Comparison of ENCODE assay signal across 11 cellular contexts in genomic region chr6:2020909-2021308, GRCh38.
DNase-seq lines count a peak whose midpoint lies in the region; ATAC-seq and TF ChIP-seq lines count a peak whose summit lies in the region.
"Had no signal": no experiment of that assay in that cellular context is flagged by ENCODE, and none has a peak within 500 bp of the region (broad histone marks: within the 10 kb centered on the region; RNA-seq: fewer than 3 reads in every experiment).

No MANE protein-coding gene starts in this region.

- intact Hi-C loops in PC-3 (cut with micrococcal nuclease) = no loop called here

- peak; percentile 11 for DNase-seq in CD1c-positive myeloid dendritic cell (ENCODE audit: extremely low spot score)
- DNase-seq in PC-3 = peak; percentile 42
- DNase-seq in foreskin keratinocyte = peak; percentile 72 to 86
- no peak for DNase-seq in immature natural killer cell
- no peak for DNase-seq in endothelial cell (ENCODE audit: low spot score)
- DNase-seq in mesenteric fat pad (ENCODE audit: low spot score) = no peak
- no peak for DNase-seq in HAP-1 (ENCODE audit: low spot score in 2 of 2)
- DNase-seq: activated naive CD4-positive, alpha-beta T cell; T-helper 2 cell had no signal

- no peak overlapping the region for H3K9ac ChIP-seq in PC-3 (ENCODE audit: low read length)

- H3K36me3 Mint-ChIP-seq in immature natural killer cell (peaks cover 0 to 4% (median 0%) of the 10 kb centered on the region in 3 donors), endothelial cell (ENCODE audit: low read depth, unreplicated experiment) (no peaks in the 10 kb centered on the region)

- BruUV-seq in PC-3 (replicated peaks; lab: Mats Ljungman, UMichigan) = no TSS peak

- H3K27me3 Mint-ChIP-seq in immature natural killer cell (ENCODE audit: low read depth in 3 of 3) = peaks cover 0 to 4% (median 0%) of the 10 kb centered on the region in 3 donors
- H3K27me3 Mint-ChIP-seq in endothelial cell (ENCODE audit: unreplicated experiment) = no peaks in the 10 kb centered on the region

- H3K9me2 ChIP-seq in PC-3 (replicated peaks; ENCODE audit: low read length) = no peaks in the 10 kb centered on the region

- H3K9me3 ChIP-seq in PC-3 (ENCODE audit: low read length) = no peaks in the 10 kb centered on the region
- no peaks in the 10 kb centered on the region for H3K9me3 ChIP-seq in HAP-1
- H3K9me3 ChIP-seq: ovary had no signal

- no peak for TF ChIP-seq EP300 in Ishikawa (IDR thresholded peaks at IDR 0.05; ENCODE audit: borderline replicate concordance)

- H3K27me3 ChIP-seq in PC-3 (ENCODE audit: low read length) = no peaks in the 10 kb centered on the region
- H3K27me3 ChIP-seq in foreskin keratinocyte = no peaks in the 10 kb centered on the region
- no peaks in the 10 kb centered on the region for H3K27me3 ChIP-seq in HAP-1 (ENCODE audit: low read depth)
- H3K27me3 ChIP-seq: ovary had no signal

- H3K4me2 ChIP-seq in PC-3 (ENCODE audit: low read length) = 0 out of 2 replicates have a peak overlapping the region, but pooled peaks have one; percentile 5

- peaks cover 14% of the 10 kb centered on the region for H3K4me1 ChIP-seq in PC-3 (ENCODE audit: insufficient read depth, low read length)
- H3K4me1 ChIP-seq in foreskin keratinocyte = peaks cover 10% of the 10 kb centered on the region
- H3K4me1 ChIP-seq in HAP-1 = no peaks in the 10 kb centered on the region

- POLR2A ChIA-PET in PC-3 (lab: Charles Lee; ENCODE audit: unreplicated experiment) = no interaction called here

- no peaks in the 10 kb centered on the region for H3K79me2 ChIP-seq in PC-3 (ENCODE audit: low read length)

- CTCF ChIA-PET in PC-3 (lab: Charles Lee) = no interaction called here

- TF ChIP-seq CTCF in PC-3 (conservative IDR thresholded peaks at IDR 0.05; ENCODE audit: low read depth, low read length) (no peak), foreskin keratinocyte (conservative IDR thresholded peaks at IDR 0.05) (no peak), endothelial cell (IDR thresholded peaks at IDR 0.05; ENCODE audit: unreplicated experiment) (no peak)

- H3K9me3 Mint-ChIP-seq in immature natural killer cell (peaks cover 0 to 2% (median 0%) of the 10 kb centered on the region in 6 donors), endothelial cell (ENCODE audit: unreplicated experiment) (no peaks in the 10 kb centered on the region)

- peak; percentile 72 for ATAC-seq in PC-3
- peak; percentile 98 for ATAC-seq in foreskin keratinocyte

- no peaks in the 10 kb centered on the region for H4K20me1 ChIP-seq in PC-3 (ENCODE audit: low read length)

- TF ChIP-seq RAD21 in Ishikawa (IDR thresholded peaks at IDR 0.05; ENCODE audit: low read depth) = no peak

- in situ Hi-C loops in HAP-1 (cut with MboI; ENCODE audit: low sequenced_read_pairs) = no loop called here

- H2AFZ ChIP-seq in PC-3 (ENCODE audit: low read length) = no peak overlapping the region

- no peak overlapping the region for H3K27ac ChIP-seq in PC-3 (ENCODE audit: low read length)
- peak overlapping the region; percentile 48 for H3K27ac ChIP-seq in foreskin keratinocyte
- H3K27ac ChIP-seq: ovary had no signal

- no peak overlapping the region for H3K4me3 Mint-ChIP-seq in immature natural killer cell
- no peak overlapping the region for H3K4me3 Mint-ChIP-seq in endothelial cell (ENCODE audit: unreplicated experiment)

- H3K4me3 ChIP-seq in PC-3 (ENCODE audit: low read length) (no peak overlapping the region), HAP-1 (no peak overlapping the region)
- H3K4me3 ChIP-seq: ovary had no signal

- H3F3A ChIP-seq in PC-3 (ENCODE audit: low read length, unreplicated experiment) = no peaks in the 10 kb centered on the region

- H3K36me3 ChIP-seq in PC-3 (ENCODE audit: low read depth, low read length) = no peaks in the 10 kb centered on the region
- no peaks in the 10 kb centered on the region for H3K36me3 ChIP-seq in HAP-1 (replicated peaks)
- H3K36me3 ChIP-seq: ovary had no signal

- H3K4me1 Mint-ChIP-seq in immature natural killer cell = peaks cover 0 to 7% of the 10 kb centered on the region in 2 donors
- H3K4me1 Mint-ChIP-seq in endothelial cell (ENCODE audit: unreplicated experiment) = peaks cover 22% of the 10 kb centered on the region

- H3K27ac Mint-ChIP-seq in immature natural killer cell (no peak overlapping the region), endothelial cell (ENCODE audit: unreplicated experiment) (no peak overlapping the region)

TF ChIP-seq in Ishikawa, 13 proteins besides CTCF, POLR2A, EP300 and RAD21:
- TF ChIP-seq NFIC (IDR thresholded peaks at IDR 0.05) (0 out of 2 replicates have a peak, but pooled peaks have one; percentile 7), REST (IDR thresholded peaks at IDR 0.05; ENCODE audit: low read depth) (no peak), ZBTB7A (IDR thresholded peaks at IDR 0.05; ENCODE audit: low read depth) (no peak)
- TF ChIP-seq, protein P1, sequence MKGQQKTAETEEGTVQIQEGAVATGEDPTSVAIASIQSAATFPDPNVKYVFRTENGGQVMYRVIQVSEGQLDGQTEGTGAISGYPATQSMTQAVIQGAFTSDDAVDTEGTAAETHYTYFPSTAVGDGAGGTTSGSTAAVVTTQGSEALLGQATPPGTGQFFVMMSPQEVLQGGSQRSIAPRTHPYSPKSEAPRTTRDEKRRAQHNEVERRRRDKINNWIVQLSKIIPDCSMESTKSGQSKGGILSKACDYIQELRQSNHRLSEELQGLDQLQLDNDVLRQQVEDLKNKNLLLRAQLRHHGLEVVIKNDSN (IDR thresholded peaks at IDR 0.05) = no peak

Comparison
In these comparisons a context has a peak if more than half of its experiments do, and no peak if none do; other contexts are left out.
1. DNase-seq: peak in CD1c-positive myeloid dendritic cell (single experiment), PC-3 (single experiment) and foreskin keratinocyte (2 of 2); none in immature natural killer cell (0 of 3), endothelial cell (single experiment), mesenteric fat pad (single experiment) and HAP-1 (0 of 2).